Comparison of ENCODE assay signal across 8 cellular contexts in the genomic region with DNA sequence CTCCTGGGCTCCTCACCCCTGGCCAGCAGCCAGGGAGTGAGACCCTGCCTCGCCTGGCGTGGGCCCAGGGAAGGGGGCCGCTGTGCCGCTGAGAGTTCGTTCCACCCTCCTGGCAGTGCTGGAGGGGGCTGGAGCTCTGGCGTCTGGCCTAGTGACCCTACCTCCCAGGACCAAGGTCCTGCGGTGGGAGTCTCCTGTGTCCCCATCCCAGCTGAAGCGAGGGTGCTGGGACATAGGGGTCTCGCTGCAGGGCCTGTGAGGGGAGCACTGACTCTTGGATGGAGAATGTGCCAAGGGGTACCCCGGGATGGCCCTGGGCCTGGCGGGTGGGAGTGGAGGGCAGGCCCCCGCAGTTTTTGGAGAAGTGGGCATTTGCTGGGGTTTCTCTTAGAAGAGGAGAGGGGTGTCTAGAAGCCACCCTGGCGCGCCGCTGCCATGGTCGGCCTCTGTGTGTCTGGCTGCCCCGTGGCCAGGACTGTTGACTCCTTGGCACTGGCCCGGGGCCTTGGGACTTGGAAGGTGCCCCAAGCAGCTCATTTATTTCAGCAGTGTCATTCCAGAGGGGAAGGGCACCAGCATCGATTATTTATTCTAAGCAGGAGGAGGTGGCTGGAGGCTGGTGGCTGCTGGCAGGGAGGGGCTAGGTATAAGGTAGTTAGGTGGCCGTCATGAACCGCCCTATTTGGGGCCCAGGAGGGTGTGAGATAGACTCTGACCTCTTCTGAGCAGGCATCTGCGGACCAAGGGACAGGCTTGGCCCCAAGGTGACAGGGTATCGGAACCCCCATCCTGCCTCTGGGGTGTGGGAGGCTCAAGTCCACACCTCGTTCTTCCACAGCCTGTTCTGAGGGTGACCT. TPM values are rescaled to one million over a fixed set of nuclear protein-coding genes. Genes with fewer than 3 reads are reported as not detected.
DNase-seq lines count a peak whose midpoint lies in the region; ATAC-seq and TF ChIP-seq lines count a peak whose summit lies in the region.

No MANE protein-coding gene starts in this region.

- peak overlapping the region; percentile 67 for H3K4me3 ChIP-seq in HAP-1
- H3K4me3 ChIP-seq in right atrium auricular region: peak overlapping the region; percentile 70 to 80
- H3K4me3 ChIP-seq in retinal pigment epithelial cell (ENCODE audit: low read length): peak overlapping the region; percentile 83

- H3K27me3 Mint-ChIP-seq in activated T-helper 17 cell treated with anti-CD3 and anti-CD28 coated beads, Interleukin-2, amount 50 U/mL, for 72 hours: no peaks in the 10 kb centered on the region

- DNase-seq in HAP-1 (ENCODE audit: low spot score in 2 of 2): peak in 1 of 2 experiments; percentile 28
- DNase-seq in right atrium auricular region (ENCODE audit: low spot score): no peak
- DNase-seq in retinal pigment epithelial cell (ENCODE audit: low read depth): no peak
- no peak for DNase-seq in activated CD8-positive, alpha-beta memory T cell treated with anti-CD3 and anti-CD28 coated beads for 24 hours
- DNase-seq in NCI-H2029 (lab: John Stamatoyannopoulos, UW): no peak
- DNase-seq in NK-92 treated with Interleukin-12 subunit alpha and Interleukin-12 subunit beta, amount 100 ng/mL, for 24 hours (lab: John Stamatoyannopoulos, UW): no peak

- H3K4me1 Mint-ChIP-seq in activated T-helper 17 cell treated with anti-CD3 and anti-CD28 coated beads, Interleukin-2, amount 50 U/mL, for 72 hours: peaks cover 10% of the 10 kb centered on the region

- in situ Hi-C loops in HAP-1 (cut with MboI; ENCODE audit: low sequenced_read_pairs): no loop called here

- H3K36me3 ChIP-seq in HAP-1 (replicated peaks): no peaks in the 10 kb centered on the region; the same call in 1 of the 2 replicates
- no peaks in the 10 kb centered on the region for H3K36me3 ChIP-seq in right atrium auricular region

- H3K27ac ChIP-seq in right atrium auricular region: peak overlapping the region; percentile 94 to 98

- no peaks in the 10 kb centered on the region for H3K36me3 Mint-ChIP-seq in activated T-helper 17 cell treated with anti-CD3 and anti-CD28 coated beads, Interleukin-2, amount 50 U/mL, for 72 hours (ENCODE audit: low read depth)

- TF ChIP-seq CTCF in right atrium auricular region (IDR thresholded peaks at IDR 0.05) (no peak), retinal pigment epithelial cell (conservative IDR thresholded peaks at IDR 0.05; ENCODE audit: low read depth, low read length) (no peak)

- H3K9me3 ChIP-seq in HAP-1: no peaks in the 10 kb centered on the region
- no peaks in the 10 kb centered on the region for H3K9me3 ChIP-seq in right atrium auricular region

- no peak for ATAC-seq in activated T-helper 17 cell treated with anti-CD3 and anti-CD28 coated beads, Interleukin-2, amount 50 U/mL, for 72 hours (replicated peaks)
- ATAC-seq in HG03571 (IDR thresholded peaks at IDR 0.05; ENCODE audit: unreplicated experiment): no peak

- no peaks in the 10 kb centered on the region for H3K27me3 ChIP-seq in HAP-1 (ENCODE audit: low read depth)
- no peaks in the 10 kb centered on the region for H3K27me3 ChIP-seq in right atrium auricular region

- H3K27ac Mint-ChIP-seq in activated T-helper 17 cell treated with anti-CD3 and anti-CD28 coated beads, Interleukin-2, amount 50 U/mL, for 72 hours: no peak overlapping the region

- H3K9me3 Mint-ChIP-seq in activated T-helper 17 cell treated with anti-CD3 and anti-CD28 coated beads, Interleukin-2, amount 50 U/mL, for 72 hours: no peaks in the 10 kb centered on the region

- peak overlapping the region; percentile 23 for H3K4me3 Mint-ChIP-seq in activated T-helper 17 cell treated with anti-CD3 and anti-CD28 coated beads, Interleukin-2, amount 50 U/mL, for 72 hours

- H3K4me1 ChIP-seq in HAP-1 (peaks cover 9% of the 10 kb centered on the region; the same call in 1 of the 2 replicates), right atrium auricular region (peaks cover 0 to 39% of the 10 kb centered on the region in 2 donors)

RNA-seq across cellular contexts. Expression of a gene that starts 1.5 kb away (rescaled TPM):
- total RNA-seq in activated T-helper 17 cell treated with anti-CD3 and anti-CD28 coated beads, Interleukin-2, amount 50 U/mL, for 72 hours: 1 to 10 TPM in 1 of 2 donors, under 1 TPM in 1; 0.89 to 2.2 TPM
- 10 to 100 TPM; 15.6 to 16.5 TPM for total RNA-seq in right atrium auricular region

Comparison
In these comparisons a context has a peak if more than half of its experiments do, and no peak if none do; other contexts are left out.
1. RNA of a gene that starts 1.5 kb away (total RNA-seq): 15.6 to 16.5 TPM in right atrium auricular region; 0.89 to 2.2 TPM in activated T-helper 17 cell treated with anti-CD3 and anti-CD28 coated beads, Interleukin-2, amount 50 U/mL, for 72 hours; every median in the first group is over 4 times any median in the second.
2. Peak in every context shown above with its lines, with median percentiles within 50 percentile points of each other: H3K4me3 ChIP-seq.